ENCODE assay signal across 16 cellular contexts in genomic region chr3:173399001-173399400, GRCh38. TPM values are rescaled to one million over a fixed set of nuclear protein-coding genes. Genes with fewer than 3 reads are reported as not detected.
DNase-seq lines count a peak whose midpoint lies in the region; ATAC-seq and TF ChIP-seq lines count a peak whose summit lies in the region.
"Had no signal": no experiment of that assay in that cellular context is flagged by ENCODE, and none has a peak within 500 bp of the region (broad histone marks: within the 10 kb centered on the region; RNA-seq: fewer than 3 reads in every experiment).

No MANE protein-coding gene starts in this region.

- peak overlapping the region; percentile 68 for H3K4me3 ChIP-seq in MG63
- H3K4me3 ChIP-seq in endocrine pancreas (ENCODE audit: control insufficient read depth, insufficient read depth, low read length): peak overlapping the region; percentile 89
- peak overlapping the region; percentile 87 for H3K4me3 ChIP-seq in neural cell (ENCODE audit: low read length)
- H3K4me3 ChIP-seq in gastrocnemius medialis: no peak overlapping the region

- TF ChIP-seq RAD21 in neural cell (conservative IDR thresholded peaks at IDR 0.05): no peak

- H3K27me3 ChIP-seq in MG63 (no peaks in the 10 kb centered on the region), endocrine pancreas (ENCODE audit: control insufficient read depth, insufficient read depth, low read length) (no peaks in the 10 kb centered on the region), neural cell (ENCODE audit: insufficient read depth, low read depth, low read length) (peaks cover 15% of the 10 kb centered on the region), gastrocnemius medialis (peaks cover 12 to 26% (median 16%) of the 10 kb centered on the region in 3 donors)
- H3K27me3 ChIP-seq: ascending aorta had no signal

- DNase-seq in COLO829 (ENCODE audit: low spot score): peak; percentile 13
- no peak for DNase-seq in MG63
- no peak for DNase-seq in activated CD8-positive, alpha-beta memory T cell treated with anti-CD3 and anti-CD28 coated beads for 24 hours
- DNase-seq in NOMO-1 treated with dmso at 0.1 percent for 144 hours (lab: John Stamatoyannopoulos, UW; ENCODE audit: unreplicated experiment): no peak
- DNase-seq in NCI-H2107 (lab: John Stamatoyannopoulos, UW): no peak
- DNase-seq in gastrocnemius medialis: no peak
- DNase-seq: activated CD4-positive, alpha-beta T cell treated with anti-CD3 and anti-CD28 coated beads for 36 hours; CD4-positive, CD25-positive, alpha-beta regulatory T cell; mesendoderm; stimulated activated CD4-positive, alpha-beta T cell treated with anti-CD3 and anti-CD28 coated beads, Interleukin-4, amount 100 ng/mL, for 4 hours; stimulated activated naive CD8-positive, alpha-beta T cell treated with anti-CD3 and anti-CD28 coated beads, Interleukin-15, Interleukin-2, amounts not matched to agents 100 U/mL and 50 U/mL, for 24 hours had no signal

- intact Hi-C loops in gastrocnemius medialis (cut with DNase I; ENCODE audit: low total_unique reads): loop anchor here (10.0 kb wide), 1 partner anchor 1046 kb away; no protein-coding TSS in a partner anchor

- H4K20me1 ChIP-seq in neural cell (ENCODE audit: insufficient read depth): no peaks in the 10 kb centered on the region

- TF ChIP-seq CTCF in neural cell (IDR thresholded peaks at IDR 0.05; ENCODE audit: poor library complexity, severe bottlenecking) (no peak), gastrocnemius medialis (IDR thresholded peaks at IDR 0.05 in 4 of 5, conservative IDR thresholded peaks at IDR 0.05 in 1 of 5) (no peak)

- TF ChIP-seq POLR2A in gastrocnemius medialis (IDR thresholded peaks at IDR 0.05): no peak

- H3K79me2 ChIP-seq in neural cell (replicated peaks; ENCODE audit: insufficient read depth, low read length): peaks cover 25% of the 10 kb centered on the region

- H3K36me3 ChIP-seq in MG63: no peaks in the 10 kb centered on the region
- H3K36me3 ChIP-seq in endocrine pancreas (ENCODE audit: control insufficient read depth, insufficient read depth, low read length): no peaks in the 10 kb centered on the region
- H3K36me3 ChIP-seq in neural cell (ENCODE audit: insufficient read depth, low read length): no peaks in the 10 kb centered on the region
- H3K36me3 ChIP-seq in gastrocnemius medialis: no peaks in the 10 kb centered on the region
- H3K36me3 ChIP-seq: ascending aorta had no signal

- no peaks in the 10 kb centered on the region for H3K9me2 ChIP-seq in neural cell (ENCODE audit: insufficient read depth, low read length)

- TF ChIP-seq EP300 in neural cell (conservative IDR thresholded peaks at IDR 0.05; ENCODE audit: poor library complexity, severe bottlenecking): no peak

- no peak for ATAC-seq in gastrocnemius medialis
- ATAC-seq: activated CD4-positive, alpha-beta T cell treated with anti-CD3 and anti-CD28 coated beads for 36 hours; stimulated activated naive CD8-positive, alpha-beta T cell treated with anti-CD3 and anti-CD28 coated beads, Interleukin-15, Interleukin-2, amounts not matched to agents 100 U/mL and 50 U/mL, for 24 hours had no signal

- H3K27ac ChIP-seq in neural cell (ENCODE audit: low read length) (no peak overlapping the region), gastrocnemius medialis (no peak overlapping the region)

- H3K4me1 ChIP-seq in endocrine pancreas (ENCODE audit: control insufficient read depth, insufficient read depth, low read length) (peaks cover 28% of the 10 kb centered on the region), gastrocnemius medialis (peaks cover 6 to 16% of the 10 kb centered on the region in 2 donors)

- H3K9me3 ChIP-seq in MG63 (no peaks in the 10 kb centered on the region), endocrine pancreas (ENCODE audit: control insufficient read depth, low read length) (no peaks in the 10 kb centered on the region), neural cell (ENCODE audit: low read length) (no peaks in the 10 kb centered on the region), gastrocnemius medialis (no peaks in the 10 kb centered on the region)
- H3K9me3 ChIP-seq: ascending aorta had no signal

- in situ Hi-C loops in gastrocnemius medialis (cut with MboI; ENCODE audit: low sequenced_read_pairs in 4 of 4): no loop called here

- H3F3A ChIP-seq in neural cell (ENCODE audit: insufficient read depth, low read length, poor library complexity, severe bottlenecking): peaks cover 10% of the 10 kb centered on the region

- H3K4me2 ChIP-seq in neural cell (ENCODE audit: low read length): peak overlapping the region; percentile 41

- no peak overlapping the region for H2AFZ ChIP-seq in neural cell (ENCODE audit: low read depth, low read length)

- H3K9ac ChIP-seq in endocrine pancreas (ENCODE audit: control insufficient read depth, insufficient read depth, low read length) (no peak overlapping the region), neural cell (ENCODE audit: low read length) (no peak overlapping the region)

TF ChIP-seq in neural cell, 6 proteins besides CTCF, POLR2A, EP300 and RAD21:
- TF ChIP-seq EZH2 (IDR thresholded peaks at IDR 0.05; ENCODE audit: borderline replicate concordance, insufficient read depth, low read length, poor library complexity, severe bottlenecking): no peak
- TF ChIP-seq REST (IDR thresholded peaks at IDR 0.05; ENCODE audit: borderline replicate concordance): no peak
- no peak for TF ChIP-seq TAF1 (IDR thresholded peaks at IDR 0.05; ENCODE audit: low read depth)
- no peak for TF ChIP-seq POLR2AphosphoS5 (IDR thresholded peaks at IDR 0.05)
- no peak for TF ChIP-seq MXI1 (conservative IDR thresholded peaks at IDR 0.05; ENCODE audit: poor library complexity, severe bottlenecking)
- TF ChIP-seq SMC3 (conservative IDR thresholded peaks at IDR 0.05; ENCODE audit: poor library complexity): no peak

RNA-seq across cellular contexts. Expression of gene NLGN1, which starts 1.5 kb away (rescaled TPM):
- 4.0 and 10.0 TPM in 2 replicates for total RNA-seq in MG63 (2014; rRNA removed; shearing (Covaris generic); ENCODE audit: low replicate concordance)
- 2.7 and 7.1 TPM in 2 replicates for polyA plus RNA-seq in neural cell
- 34.6 and 45.1 TPM in 2 replicates for polyA minus RNA-seq in neural cell
- 1 to 10 TPM in 3 of 4 donors, under 1 TPM in 1; 0.52 to 1.9 (median 1.1) TPM for total RNA-seq in gastrocnemius medialis
- total RNA-seq: activated CD4-positive, alpha-beta T cell treated with anti-CD3 and anti-CD28 coated beads for 36 hours; activated T-helper 1 cell treated with anti-CD3 and anti-CD28 coated beads, Interleukin-12 subunit alpha, Interleukin-12 subunit beta, Interleukin-2, Interleukin-4 antibody, amounts not matched to agents 30 ng/mL and 10 ng/mL and 1 ng/mL, durations not matched to agents 14 hours and 24 hours and 36 hours; CD4-positive, CD25-positive, alpha-beta regulatory T cell had no signal
- polyA plus RNA-seq: CD4-positive, CD25-positive, alpha-beta regulatory T cell; IgD-negative memory B cell had no signal

Comparison
In these comparisons a context has a peak if more than half of its experiments do, and no peak if none do; other contexts are left out.
1. H3K4me3 ChIP-seq: peak in MG63 (single experiment), endocrine pancreas (single experiment) and neural cell (single experiment); none in gastrocnemius medialis (0 of 4).